Comparison of ENCODE assay signal across 23 cellular contexts in the genomic region with DNA sequence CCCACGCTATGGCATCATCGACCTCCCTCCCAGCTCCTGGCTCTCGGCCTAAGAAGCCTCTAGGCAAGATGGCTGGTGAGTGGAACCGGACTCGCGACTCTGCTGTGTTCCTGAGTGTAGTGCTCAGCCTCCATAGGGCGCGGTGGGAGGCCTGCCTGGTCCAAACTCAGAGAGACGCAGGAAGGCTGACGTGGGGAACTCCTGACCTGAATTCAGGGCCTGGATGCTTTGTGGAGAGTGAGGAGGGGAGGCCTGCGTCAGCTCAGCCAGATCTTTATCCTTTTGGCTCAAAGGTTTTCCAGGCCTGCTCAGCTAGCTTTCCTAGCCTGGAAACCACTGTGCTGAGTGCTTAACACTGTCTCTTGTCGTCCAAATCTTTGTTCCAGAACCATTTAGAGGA. TPM values are rescaled to one million over a fixed set of nuclear protein-coding genes. Genes with fewer than 3 reads are reported as not detected.
DNase-seq lines count a peak whose midpoint lies in the region; ATAC-seq and TF ChIP-seq lines count a peak whose summit lies in the region.
"Had no signal": no experiment of that assay in that cellular context is flagged by ENCODE, and none has a peak within 500 bp of the region (broad histone marks: within the 10 kb centered on the region; RNA-seq: fewer than 3 reads in every experiment).

No MANE protein-coding gene starts in this region.

- H3K4me1 Mint-ChIP-seq in neural crest cell, result peaks cover 5% of the 10 kb centered on the region
- H3K4me1 Mint-ChIP-seq in immature natural killer cell, result peaks cover 4 to 6% of the 10 kb centered on the region in 2 donors

- no peak for TF ChIP-seq CTCF in left ventricle myocardium inferior (IDR thresholded peaks at IDR 0.05; ENCODE audit: borderline replicate concordance)
- no peak for TF ChIP-seq CTCF in VCaP (conservative IDR thresholded peaks at IDR 0.05)
- no peak for TF ChIP-seq CTCF in neural crest cell (conservative IDR thresholded peaks at IDR 0.05)

- intact Hi-C loops in cardiac septum (cut with DNase I) (no loop called here), left ventricle myocardium inferior (cut with micrococcal nuclease) (no loop called here), aorta (cut with DNase I) (no loop called here)

- ATAC-seq in aorta (ENCODE audit: low FRiP score), result peak; percentile 60
- ATAC-seq: GM12878, HCT116, PC-3 had no signal

- no peak overlapping the region for H3K4me3 ChIP-seq in left ventricle myocardium inferior
- no peak overlapping the region for H3K4me3 ChIP-seq in aorta (ENCODE audit: low read length in 2 of 2)
- H3K4me3 ChIP-seq in effector memory CD4-positive, alpha-beta T cell (ENCODE audit: insufficient read depth, low read depth, low read length, poor library complexity, severe bottlenecking), result no peak overlapping the region
- H3K4me3 ChIP-seq: BLaER1, GM12878, GM23248 had no signal

- no peaks in the 10 kb centered on the region for H3K27me3 ChIP-seq in left ventricle myocardium inferior (ENCODE audit: low read depth)
- no peaks in the 10 kb centered on the region for H3K27me3 ChIP-seq in aorta (ENCODE audit: control insufficient read depth in 1 of 2, insufficient read depth in 2 of 2, low read length in 1 of 2)
- no peaks in the 10 kb centered on the region for H3K27me3 ChIP-seq in effector memory CD4-positive, alpha-beta T cell (replicated peaks; ENCODE audit: control insufficient read depth, insufficient read depth, low read length, poor library complexity, severe bottlenecking)
- H3K27me3 ChIP-seq: BLaER1 had no signal

- WGBS in aorta, 2 donors, result 80 to 83% methylated on average over 12 of the region's 12 CpGs

- H3K27me3 Mint-ChIP-seq in neural crest cell (ENCODE audit: low read depth), result no peaks in the 10 kb centered on the region
- peaks cover 0 to 2% (median 1%) of the 10 kb centered on the region in 3 donors for H3K27me3 Mint-ChIP-seq in immature natural killer cell (ENCODE audit: low read depth in 3 of 3)
- H3K27me3 Mint-ChIP-seq: CD4-positive, alpha-beta memory T cell had no signal

- H3K36me3 ChIP-seq in left ventricle myocardium inferior (peaks cover 56% of the 10 kb centered on the region), aorta (ENCODE audit: control insufficient read depth in 1 of 2, insufficient read depth in 2 of 2, low read length in 1 of 2) (peaks cover 6 to 8% of the 10 kb centered on the region in 2 donors)
- peaks cover 40% of the 10 kb centered on the region for H3K36me3 ChIP-seq in effector memory CD4-positive, alpha-beta T cell (ENCODE audit: control insufficient read depth, insufficient read depth, low read length)

- H3K9me3 ChIP-seq in left ventricle myocardium inferior (replicated peaks) (no peaks in the 10 kb centered on the region), aorta (ENCODE audit: control insufficient read depth, low read length) (no peaks in the 10 kb centered on the region)
- no peaks in the 10 kb centered on the region for H3K9me3 ChIP-seq in effector memory CD4-positive, alpha-beta T cell (ENCODE audit: control insufficient read depth, low read length)
- H3K9me3 ChIP-seq: BLaER1 had no signal

- H3K4me3 Mint-ChIP-seq in neural crest cell, result no peak overlapping the region
- no peak overlapping the region for H3K4me3 Mint-ChIP-seq in immature natural killer cell
- H3K4me3 Mint-ChIP-seq: CD4-positive, alpha-beta memory T cell had no signal

- H3K36me3 Mint-ChIP-seq in neural crest cell (ENCODE audit: low read depth) (peaks cover 5% of the 10 kb centered on the region), immature natural killer cell (peaks cover 9 to 39% (median 9%) of the 10 kb centered on the region in 3 donors)

- H3K4me1 ChIP-seq in left ventricle myocardium inferior, result no peaks in the 10 kb centered on the region
- no peaks in the 10 kb centered on the region for H3K4me1 ChIP-seq in aorta (ENCODE audit: control insufficient read depth in 1 of 2, insufficient read depth in 2 of 2, low read length in 2 of 2)
- no peaks in the 10 kb centered on the region for H3K4me1 ChIP-seq in effector memory CD4-positive, alpha-beta T cell (ENCODE audit: control insufficient read depth, insufficient read depth, low read length, poor library complexity, severe bottlenecking)
- H3K4me1 ChIP-seq: BLaER1 had no signal

- DNase-seq in cardiac septum (ENCODE audit: low spot score) (peak; percentile 57), left ventricle myocardium inferior (no peak), neural crest cell (ENCODE audit: low read depth, low spot score) (no peak), aorta (no peak), islet precursor cell (no peak), immature natural killer cell (no peak)
- DNase-seq in effector memory CD4-positive, alpha-beta T cell, result no peak
- DNase-seq: Calu3; CD4-positive, alpha-beta memory T cell; DMS53; EL; GM23248; Kasumi-1; MM.1S; NCI-H1092; NCI-H1436 treated with DMSO at 0.1 percent for 48 hours; NCI-H2029; NCI-H526; PC-3 had no signal

- no peaks in the 10 kb centered on the region for H3K9me3 Mint-ChIP-seq in neural crest cell
- no peaks in the 10 kb centered on the region for H3K9me3 Mint-ChIP-seq in immature natural killer cell
- H3K9me3 Mint-ChIP-seq: CD4-positive, alpha-beta memory T cell had no signal

- H3K27ac ChIP-seq in left ventricle myocardium inferior (replicated peaks) (no peak overlapping the region), VCaP (peak overlapping the region; percentile 36; the same call in 1 of the 2 replicates), aorta (ENCODE audit: low read depth in 1 of 2, low read length in 2 of 2) (no peak overlapping the region)
- no peak overlapping the region for H3K27ac ChIP-seq in effector memory CD4-positive, alpha-beta T cell (ENCODE audit: insufficient read depth, low read length, poor library complexity, severe bottlenecking)
- H3K27ac ChIP-seq: BLaER1, GM23248 had no signal

- H3K27ac Mint-ChIP-seq in neural crest cell (ENCODE audit: unreplicated experiment) (peak overlapping the region; percentile 72), immature natural killer cell (no peak overlapping the region)

RNA-seq across cellular contexts. Expression of gene TIRAP, which starts 8.0 kb away (rescaled TPM):
- total RNA-seq in cardiac septum (8.4 TPM), left ventricle myocardium inferior (6.0 TPM), neural crest cell (9.7 and 10.6 TPM in 2 replicates), aorta (10 to 100 TPM in 1 of 2 donors, 1 to 10 TPM in 1; 9.5 to 17.3 TPM)
- polyA plus RNA-seq in aorta (10 to 100 TPM in 1 of 2 donors, 1 to 10 TPM in 1; 4.9 to 10.7 TPM), immature natural killer cell (10 to 100 TPM in 1 of 3 donors, 1 to 10 TPM in 2; 6.0 to 15.6 (median 6.5) TPM)

RNA-seq across cellular contexts. Expression of gene DCPS, which starts 13.0 kb away (rescaled TPM):
- total RNA-seq in cardiac septum (9.9 TPM), left ventricle myocardium inferior (12.1 TPM), neural crest cell (22.9 and 23.3 TPM in 2 replicates), aorta (1 to 10 TPM; 9.0 to 9.9 TPM)
- polyA plus RNA-seq in aorta (1 to 10 TPM; 7.9 to 9.6 TPM), immature natural killer cell (10 to 100 TPM; 33.1 to 65.7 (median 40.6) TPM)

RNA-seq across cellular contexts. Expression of gene FOXRED1, which starts 21.9 kb away (rescaled TPM):
- total RNA-seq in cardiac septum, result 23.0 TPM
- 27.7 TPM for total RNA-seq in left ventricle myocardium inferior
- 54.3 and 55.0 TPM in 2 replicates for total RNA-seq in neural crest cell
- total RNA-seq in aorta, result 10 to 100 TPM; 19.9 to 25.4 TPM
- 10 to 100 TPM in 1 of 2 donors, 1 to 10 TPM in 1; 9.6 to 26.5 TPM for polyA plus RNA-seq in aorta
- polyA plus RNA-seq in immature natural killer cell, result 10 to 100 TPM; 19.0 to 37.0 (median 20.5) TPM

RNA-seq across cellular contexts. Expression of gene SRPRA, which starts 22.2 kb away (rescaled TPM):
- total RNA-seq in cardiac septum (77.4 TPM), left ventricle myocardium inferior (64.2 TPM), neural crest cell (70.2 and 74.6 TPM in 2 replicates), aorta (100 to 1,000 TPM; 103 to 104 TPM)
- polyA plus RNA-seq in aorta (10 to 100 TPM; 29.4 to 74.7 TPM), immature natural killer cell (100 to 1,000 TPM in 2 of 3 donors, 10 to 100 TPM in 1; 67.7 to 161 (median 150) TPM)
